Comparison of ENCODE assay signal across 22 cellular contexts in genomic region chr17:72611172-72611571, GRCh38.
"Had no signal": no experiment of that assay in that cellular context is flagged by ENCODE, and none has a peak within 500 bp of the region (broad histone marks: within the 10 kb centered on the region; RNA-seq: fewer than 3 reads in every experiment).

No MANE protein-coding gene starts in this region.

- H3K27me3 ChIP-seq: MG63 had no signal

- H3K27ac ChIP-seq: HL-60, SJCRH30, SK-N-MC had no signal

- H3K9me3 ChIP-seq: SJCRH30 had no signal

- H3K27ac Mint-ChIP-seq: IgD-negative memory B cell had no signal

- H3K36me3 ChIP-seq: MG63, SJCRH30 had no signal

- DNase-seq: MG63, NCI-H1092, NCI-H1105 treated with DMSO at 0.1 percent for 48 hours, NCI-H1417 treated with DMSO at 0.1 percent for 48 hours, NCI-H146, NCI-H1694 treated with DMSO at 0.1 percent for 48 hours, NCI-H1930, NCI-H2081 treated with DMSO at 0.1 percent for 48 hours, NCI-H2171, NCI-H226, NCI-H446, NCI-H510A, NCI-H524 treated with DMSO at 0.1 percent for 48 hours, NCI-H69, NCI-H774, SHP77 treated with DMSO at 0.1 percent for 48 hours, SJCRH30 had no signal

- H3K4me3 ChIP-seq: K562, MG63, SJCRH30, SK-N-MC had no signal

- H3K4me3 Mint-ChIP-seq: IgD-negative memory B cell had no signal

- ATAC-seq: K562, Right ventricle myocardium inferior had no signal

- H3K4me1 ChIP-seq: SJCRH30 had no signal
